ENCODE assay signal across 12 cellular contexts in genomic region chr2:205695460-205695979, GRCh38. TPM values are rescaled to one million over a fixed set of nuclear protein-coding genes. Genes with fewer than 3 reads are reported as not detected.
DNase-seq lines count a peak whose midpoint lies in the region; ATAC-seq and TF ChIP-seq lines count a peak whose summit lies in the region.
"Had no signal": no experiment of that assay in that cellular context is flagged by ENCODE, and none has a peak within 500 bp of the region (broad histone marks: within the 10 kb centered on the region; RNA-seq: fewer than 3 reads in every experiment).

No MANE protein-coding gene starts in this region.

- no peaks in the 10 kb centered on the region for H3K9me3 ChIP-seq in tibial nerve

- TF ChIP-seq EP300 in tibial nerve (IDR thresholded peaks at IDR 0.05) = no peak

- no peaks in the 10 kb centered on the region for H3K27me3 ChIP-seq in tibial nerve

- H3K4me3 ChIP-seq in astrocyte of the cerebellum (ENCODE audit: low read depth, low read length) (no peak overlapping the region), tibial nerve (no peak overlapping the region)

- DNase-seq in HFFc6 (peak; percentile 17), astrocyte of the cerebellum (ENCODE audit: low read depth) (peak; percentile 74), mesothelial cell of epicardium (ENCODE audit: low spot score in 2 of 2, unreplicated experiment in 2 of 2) (no peak), tibial nerve (ENCODE audit: low spot score in 2 of 2) (no peak), activated gamma-delta T cell (lab: John Stamatoyannopoulos, UW) (no peak), NCI-H748 treated with DMSO at 0.1 percent for 48 hours (lab: John Stamatoyannopoulos, UW) (no peak)
- DNase-seq: activated CD4-positive, alpha-beta T cell treated with anti-CD3 and anti-CD28 coated beads, Interleukin-2, amount 50 U/mL, for 4 hours; Karpas-422; T-cell had no signal

- H3K27ac ChIP-seq in tibial nerve = peak overlapping the region in 3 of 4 donors; percentile 17 to 91 (median 85)

- H3K36me3 Mint-ChIP-seq in HFFc6 (ENCODE audit: low read depth) = peaks cover 10% of the 10 kb centered on the region; the same call in 1 of the 2 replicates
- H3K36me3 Mint-ChIP-seq in mesothelial cell of epicardium = no peaks in the 10 kb centered on the region
- H3K36me3 Mint-ChIP-seq: T-cell had no signal

- H3K4me3 Mint-ChIP-seq in HFFc6 (no peak overlapping the region), mesothelial cell of epicardium (no peak overlapping the region)
- H3K4me3 Mint-ChIP-seq: activated T-helper 17 cell treated with anti-CD3 and anti-CD28 coated beads, Interleukin-2, amount 50 U/mL, for 72 hours; central memory CD8-positive, alpha-beta T cell; T-cell had no signal

- H3K27ac Mint-ChIP-seq in HFFc6 (peak overlapping the region; percentile 75), mesothelial cell of epicardium (peak overlapping the region; percentile 95)
- H3K27ac Mint-ChIP-seq: activated T-helper 17 cell treated with anti-CD3 and anti-CD28 coated beads, Interleukin-2, amount 50 U/mL, for 72 hours; T-cell had no signal

- H3K27me3 Mint-ChIP-seq in HFFc6 (ENCODE audit: insufficient read depth) = peaks cover 3% of the 10 kb centered on the region; the same call in 1 of the 2 replicates
- no peaks in the 10 kb centered on the region for H3K27me3 Mint-ChIP-seq in mesothelial cell of epicardium (ENCODE audit: low read depth)

- TF ChIP-seq CTCF in HFFc6 (IDR thresholded peaks at IDR 0.05) (no peak), astrocyte of the cerebellum (IDR thresholded peaks at IDR 0.05; ENCODE audit: low read depth, low read length, missing control alignments) (no peak), mesothelial cell of epicardium (IDR thresholded peaks at IDR 0.05; ENCODE audit: unreplicated experiment) (no peak), tibial nerve (IDR thresholded peaks at IDR 0.05) (no peak)

- peaks cover 0 to 14% (median 0%) of the 10 kb centered on the region in 3 donors for H3K36me3 ChIP-seq in tibial nerve

- TF ChIP-seq POLR2A in tibial nerve (IDR thresholded peaks at IDR 0.05) = no peak

- H3K4me1 Mint-ChIP-seq in HFFc6 (ENCODE audit: low read depth) (peaks cover 79% of the 10 kb centered on the region), mesothelial cell of epicardium (peaks cover 92% of the 10 kb centered on the region)
- H3K4me1 Mint-ChIP-seq: activated T-helper 17 cell treated with anti-CD3 and anti-CD28 coated beads, Interleukin-2, amount 50 U/mL, for 72 hours; central memory CD8-positive, alpha-beta T cell; T-cell had no signal

- WGBS in tibial nerve, 2 donors = 45 to 47% methylated on average over 3 of the region's 3 CpGs

- ATAC-seq in GM19455 (IDR thresholded peaks at IDR 0.05; ENCODE audit: unreplicated experiment) = no peak
- ATAC-seq: activated T-helper 17 cell treated with anti-CD3 and anti-CD28 coated beads, Interleukin-2, amount 50 U/mL, for 72 hours; T-cell had no signal

- in situ Hi-C loops in astrocyte of the cerebellum (cut with HindIII; ENCODE audit: low sequenced_read_pairs) = no loop called here

- H3K9me3 Mint-ChIP-seq in HFFc6 (no peaks in the 10 kb centered on the region), mesothelial cell of epicardium (no peaks in the 10 kb centered on the region)
- H3K9me3 Mint-ChIP-seq: activated T-helper 17 cell treated with anti-CD3 and anti-CD28 coated beads, Interleukin-2, amount 50 U/mL, for 72 hours; central memory CD8-positive, alpha-beta T cell; T-cell had no signal

- H3K4me1 ChIP-seq in tibial nerve = peaks cover 0 to 100% (median 56%) of the 10 kb centered on the region in 4 donors

RNA-seq across cellular contexts. Expression of gene NRP2, which starts 13.2 kb away (rescaled TPM):
- total RNA-seq in HFFc6 (2021; fragmentation: NEBNext Ultra II Directional; extraction: Animal tissue kit (Norgen Biotek cat#: 25700)) = 10 to 100 TPM; 11.8 to 25.1 (median 21.4) TPM
- total RNA-seq in mesothelial cell of epicardium (82.2 to 89.5 TPM (median 83.6 TPM) in 3 replicates), tibial nerve (100 to 1,000 TPM; 128 to 196 (median 176) TPM)

Comparison
In these comparisons a context has a peak if more than half of its experiments do, and no peak if none do; other contexts are left out.
1. DNase-seq: peak in HFFc6 (single experiment) and astrocyte of the cerebellum (single experiment); none in mesothelial cell of epicardium (0 of 2), tibial nerve (0 of 2), activated gamma-delta T cell (single experiment) and NCI-H748 treated with DMSO at 0.1 percent for 48 hours (single experiment).